ENCODE assay signal across 8 cellular contexts in genomic region chr10:103592186-103593021, GRCh38.
DNase-seq lines count a peak whose midpoint lies in the region; ATAC-seq and TF ChIP-seq lines count a peak whose summit lies in the region.

No MANE protein-coding gene starts in this region.

- WGBS in right lobe of liver (ENCODE audit: insufficient coverage, low coverage, low lambda C conversion rate, missing lambda C conversion rate), result 78% methylated on average over 5 of the region's 15 CpGs
- WGBS in testis, 2 donors, result 86 to 94% methylated on average over 11 to 15 of the region's 15 CpGs

- no peak overlapping the region for H3K27ac ChIP-seq in right lobe of liver
- no peak overlapping the region for H3K27ac ChIP-seq in testis

- no peak overlapping the region for H3K4me3 ChIP-seq in right lobe of liver
- no peak overlapping the region for H3K4me3 ChIP-seq in testis

- H3K4me1 ChIP-seq in right lobe of liver, result peaks cover 0 to 7% (median 0%) of the 10 kb centered on the region in 4 donors
- H3K4me1 ChIP-seq in testis, result no peaks in the 10 kb centered on the region

- TF ChIP-seq CTCF in right lobe of liver (IDR thresholded peaks at IDR 0.05) (peak; percentile 42 to 58 (median 56)), testis (IDR thresholded peaks at IDR 0.05) (peak in 1 of 3 experiments; percentile 37)

- H3K36me3 ChIP-seq in right lobe of liver (no peaks in the 10 kb centered on the region), testis (ENCODE audit: low read depth, missing control alignments) (no peaks in the 10 kb centered on the region)

- H3K27me3 ChIP-seq in right lobe of liver (no peaks in the 10 kb centered on the region), testis (no peaks in the 10 kb centered on the region)

- in situ Hi-C loops in T47D (cut with HindIII; ENCODE audit: low pct_unique_long_range_greater_than_20kb, low sequenced_read_pairs), result no loop called here

- ATAC-seq in HG03159 (IDR thresholded peaks at IDR 0.05; ENCODE audit: unreplicated experiment) (peak; percentile 79), right lobe of liver (peak; percentile 67 to 73 (median 70)), HG03196 (IDR thresholded peaks at IDR 0.05; ENCODE audit: unreplicated experiment) (no peak)

- H3K9me3 ChIP-seq in right lobe of liver, result no peaks in the 10 kb centered on the region
- H3K9me3 ChIP-seq in testis, result no peaks in the 10 kb centered on the region

- intact Hi-C loops in right lobe of liver (cut with DNase I), result loop anchor here in 1 of 2 donors (5.0 kb wide), 1 partner anchor 175 kb away; no protein-coding TSS in a partner anchor
- intact Hi-C loops in testis (cut with DNase I; ENCODE audit: low total_unique reads), result no loop called here

- no peak for TF ChIP-seq POLR2A in right lobe of liver (IDR thresholded peaks at IDR 0.05)
- no peak for TF ChIP-seq POLR2A in testis (IDR thresholded peaks at IDR 0.05)

- DNase-seq in activated effector memory CD4-positive, alpha-beta T cell treated with anti-CD3 and anti-CD28 coated beads, Interleukin-2, amount 50 U/mL, for 16 hours, result peak; percentile 74
- DNase-seq in activated effector memory CD4-positive, alpha-beta T cell treated with Interleukin-2 at 50 U/mL for 16 hours, result no peak
- DNase-seq in SKM-1 (lab: John Stamatoyannopoulos, UW; ENCODE audit: unreplicated experiment), result peak; percentile 30
- DNase-seq in T47D (ENCODE audit: low read depth in 1 of 2, low spot score in 1 of 2), result peak; percentile 34 to 46
- peak in 1 of 3 donors; percentile 47 for DNase-seq in right lobe of liver
- DNase-seq in testis, result peak; percentile 41
